In the genomic region with DNA sequence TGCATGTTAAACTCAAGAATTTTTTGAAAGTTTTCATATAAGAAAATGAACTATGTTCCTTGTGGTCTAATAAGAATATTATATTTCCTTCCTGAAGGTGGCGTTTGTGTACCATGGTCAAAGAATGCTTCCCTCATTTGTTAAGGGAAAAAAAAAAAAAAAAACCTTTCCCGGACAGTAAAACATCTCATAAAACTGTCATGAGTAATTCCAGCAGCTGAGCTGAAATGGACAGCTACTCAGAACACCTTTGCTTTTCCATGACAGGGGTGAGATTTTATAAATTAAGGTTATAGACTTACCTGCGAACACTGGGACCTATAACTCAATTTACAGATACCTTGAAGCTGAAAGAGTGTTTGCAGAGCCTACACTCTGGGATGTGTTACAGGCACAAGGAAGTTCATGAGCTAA, we compare ENCODE assay signal across 8 cellular contexts.
DNase-seq lines count a peak whose midpoint lies in the region; FAIRE-seq and TF ChIP-seq lines count a peak whose summit lies in the region.

No MANE protein-coding gene starts in this region.

- H4K20me1 ChIP-seq in astrocyte (ENCODE audit: insufficient read depth, low read length) = no peaks in the 10 kb centered on the region

- FAIRE-seq in astrocyte (lab: Jason Lieb, UNC) = peak; percentile 49

- no peaks in the 10 kb centered on the region for H3K27me3 Mint-ChIP-seq in astrocyte (ENCODE audit: low read depth, unreplicated experiment)

- H3K9ac ChIP-seq in astrocyte (ENCODE audit: low read length) = no peak overlapping the region

- no peak overlapping the region for H3K27ac Mint-ChIP-seq in astrocyte (ENCODE audit: unreplicated experiment)

- no peak overlapping the region for H2AFZ ChIP-seq in astrocyte (ENCODE audit: low read depth, low read length)

- H3K4me1 ChIP-seq in astrocyte (ENCODE audit: insufficient read depth, low read length) = peaks cover 7% of the 10 kb centered on the region

- H3K4me3 Mint-ChIP-seq in astrocyte (ENCODE audit: unreplicated experiment) = no peak overlapping the region

- H3K36me3 Mint-ChIP-seq in astrocyte (ENCODE audit: low read depth, unreplicated experiment) = no peaks in the 10 kb centered on the region

- TF ChIP-seq CTCF in astrocyte (IDR thresholded peaks at IDR 0.05; ENCODE audit: insufficient read depth, low read depth, low read length) (peak; percentile 45), brain microvascular endothelial cell (IDR thresholded peaks at IDR 0.05; ENCODE audit: low read depth, low read length, missing control alignments) (no peak)

- H3K27ac ChIP-seq in astrocyte (ENCODE audit: low read depth, low read length) (no peak overlapping the region), brain microvascular endothelial cell (no peak overlapping the region)

- H3K9me3 ChIP-seq in astrocyte (ENCODE audit: insufficient read depth, low read depth, low read length) = no peaks in the 10 kb centered on the region

- in situ Hi-C loops in brain microvascular endothelial cell (cut with HindIII; ENCODE audit: low pct_ligation_motif_present, low sequenced_read_pairs) = no loop called here

- peaks cover 6% of the 10 kb centered on the region for H3K9me3 Mint-ChIP-seq in astrocyte (ENCODE audit: unreplicated experiment)

- H3K4me1 Mint-ChIP-seq in astrocyte (ENCODE audit: low read depth, unreplicated experiment) = peaks cover 15% of the 10 kb centered on the region

- DNase-seq in Daoy (ENCODE audit: low read depth) = peak; percentile 44
- peak; percentile 39 for DNase-seq in MV-4-11 (lab: John Stamatoyannopoulos, UW)
- no peak for DNase-seq in astrocyte (ENCODE audit: low read depth)
- DNase-seq in kidney tubule cell (ENCODE audit: low spot score) = peak; percentile 72
- DNase-seq in HPDE6-E6E7 (ENCODE audit: extremely low spot score) = no peak
- DNase-seq in COLO668 (lab: John Stamatoyannopoulos, UW; ENCODE audit: unreplicated experiment) = no peak
- no peak for DNase-seq in brain microvascular endothelial cell
- no peak for DNase-seq in T1000 (lab: John Stamatoyannopoulos, UW)

- no peaks in the 10 kb centered on the region for H3K27me3 ChIP-seq in astrocyte (ENCODE audit: insufficient read depth, low read length)
- no peaks in the 10 kb centered on the region for H3K27me3 ChIP-seq in brain microvascular endothelial cell (replicated peaks)

- H3K79me2 ChIP-seq in astrocyte (ENCODE audit: insufficient read depth, low read length) = no peaks in the 10 kb centered on the region

- no peak overlapping the region for H3K4me2 ChIP-seq in astrocyte (ENCODE audit: low read length)

- H3K36me3 ChIP-seq in astrocyte (ENCODE audit: insufficient read depth, low read length) (no peaks in the 10 kb centered on the region), brain microvascular endothelial cell (replicated peaks) (no peaks in the 10 kb centered on the region)

- no peak overlapping the region for H3K4me3 ChIP-seq in astrocyte (ENCODE audit: insufficient read depth, low read depth, low read length)
- no peak overlapping the region for H3K4me3 ChIP-seq in brain microvascular endothelial cell (ENCODE audit: low read depth, low read length)

Comparison
In these comparisons a context has a peak if more than half of its experiments do, and no peak if none do; other contexts are left out.
1. DNase-seq: peak in Daoy (single experiment), MV-4-11 (single experiment) and kidney tubule cell (single experiment); none in astrocyte (single experiment), HPDE6-E6E7 (single experiment), COLO668 (single experiment), brain microvascular endothelial cell (single experiment) and T1000 (single experiment).